12 cellular contexts compared by ENCODE assay signal in genomic region chr3:60081381-60082095, GRCh38.
DNase-seq lines count a peak whose midpoint lies in the region; ATAC-seq and TF ChIP-seq lines count a peak whose summit lies in the region.
"Had no signal": no experiment of that assay in that cellular context is flagged by ENCODE, and none has a peak within 500 bp of the region (broad histone marks: within the 10 kb centered on the region; RNA-seq: fewer than 3 reads in every experiment).

No MANE protein-coding gene starts in this region.

- no peak overlapping the region for H2BK5ac ChIP-seq in mesenchymal stem cell (ENCODE audit: low read depth, low read length, poor library complexity, severe bottlenecking)

- no peaks in the 10 kb centered on the region for H3K27me3 Mint-ChIP-seq in CD8-positive, alpha-beta T cell (ENCODE audit: low read depth)
- no peaks in the 10 kb centered on the region for H3K27me3 Mint-ChIP-seq in activated CD4-positive, alpha-beta memory T cell treated with anti-CD3 and anti-CD28 coated beads, Interleukin-2, amount 10 ng/mL, durations not matched to agents 7 days and 5 days

- H3K4me3 Mint-ChIP-seq in CD8-positive, alpha-beta T cell: peak overlapping the region; percentile 46
- H3K4me3 Mint-ChIP-seq in activated CD4-positive, alpha-beta memory T cell treated with anti-CD3 and anti-CD28 coated beads, Interleukin-2, amount 10 ng/mL, durations not matched to agents 7 days and 5 days: peak overlapping the region; percentile 53

- CTCF ChIA-PET in CD8-positive, alpha-beta T cell (lab: Charles Lee): interaction anchor here (1.2 kb wide), 1 partner anchor 71 kb away, joined by 4 read pairs; no protein-coding TSS in a partner anchor
- CTCF ChIA-PET in activated CD4-positive, alpha-beta memory T cell treated with anti-CD3 and anti-CD28 coated beads, Interleukin-2, amount 10 ng/mL, durations not matched to agents 7 days and 5 days (lab: Charles Lee): no interaction called here

- no peak for TF ChIP-seq CTCF in CD8-positive, alpha-beta T cell (IDR thresholded peaks at IDR 0.05)

- H3K4me1 ChIP-seq in CD8-positive, alpha-beta T cell (ENCODE audit: insufficient read depth, low read length): peaks cover 41% of the 10 kb centered on the region
- H3K4me1 ChIP-seq in aorta (ENCODE audit: control insufficient read depth in 1 of 2, insufficient read depth in 2 of 2, low read length in 2 of 2) (no peaks in the 10 kb centered on the region), mesenchymal stem cell (ENCODE audit: control insufficient read depth, insufficient read depth, low read depth, low read length) (peaks cover under 1% of the 10 kb centered on the region)

- H3K36me3 Mint-ChIP-seq in CD8-positive, alpha-beta T cell: peaks cover 5% of the 10 kb centered on the region
- H3K36me3 Mint-ChIP-seq in activated CD4-positive, alpha-beta memory T cell treated with anti-CD3 and anti-CD28 coated beads, Interleukin-2, amount 10 ng/mL, durations not matched to agents 7 days and 5 days (ENCODE audit: low read depth): peaks cover 22% of the 10 kb centered on the region

- no peak overlapping the region for H3K4me3 ChIP-seq in CD8-positive, alpha-beta T cell (ENCODE audit: low read depth, low read length)
- H3K4me3 ChIP-seq in aorta (ENCODE audit: low read length in 2 of 2) (no peak overlapping the region), mesenchymal stem cell (ENCODE audit: insufficient read depth in 1 of 2, low read depth in 1 of 2, low read length in 2 of 2) (no peak overlapping the region)

- H3K18ac ChIP-seq in mesenchymal stem cell (ENCODE audit: low read depth in 1 of 2, low read length in 2 of 2): no peak overlapping the region

- H3K9ac ChIP-seq in mesenchymal stem cell (ENCODE audit: low read length): no peak overlapping the region

- H3K4me1 Mint-ChIP-seq in CD8-positive, alpha-beta T cell (ENCODE audit: low read depth): peaks cover 52% of the 10 kb centered on the region
- H3K4me1 Mint-ChIP-seq in activated CD4-positive, alpha-beta memory T cell treated with anti-CD3 and anti-CD28 coated beads, Interleukin-2, amount 10 ng/mL, durations not matched to agents 7 days and 5 days: peaks cover 43% of the 10 kb centered on the region

- H3K23ac ChIP-seq in mesenchymal stem cell (ENCODE audit: low read length in 2 of 2): no peak overlapping the region

- no peak overlapping the region for H2AFZ ChIP-seq in mesenchymal stem cell (ENCODE audit: low read depth, low read length)

- 78 to 81% methylated on average over 5 of the region's 5 CpGs for WGBS in aorta, 2 donors
- 100% methylated on average over 2 of the region's 5 CpGs for WGBS in mesenchymal stem cell

- DNase-seq in CD8-positive, alpha-beta T cell: no peak
- no peak for DNase-seq in activated CD4-positive, alpha-beta memory T cell treated with anti-CD3 and anti-CD28 coated beads, Interleukin-2, amount 10 ng/mL, durations not matched to agents 7 days and 5 days
- DNase-seq in A172 (ENCODE audit: low spot score) (no peak), aorta (no peak), NCI-H1436 (lab: John Stamatoyannopoulos, UW) (no peak), mesenchymal stem cell (no peak)
- DNase-seq: DMS 273 treated with DMSO at 0.1 percent for 48 hours, erythroblast, retina had no signal

- no peak overlapping the region for H3K14ac ChIP-seq in mesenchymal stem cell (ENCODE audit: low read length in 2 of 2)

- no peaks in the 10 kb centered on the region for H3K79me1 ChIP-seq in mesenchymal stem cell (replicated peaks; ENCODE audit: low read length, poor library complexity, severe bottlenecking)

- no peak overlapping the region for H2BK15ac ChIP-seq in mesenchymal stem cell (ENCODE audit: low read depth, poor library complexity, severe bottlenecking)

- POLR2A ChIA-PET in CD8-positive, alpha-beta T cell (lab: Charles Lee): interaction anchor here (1.7 kb wide), 1 partner anchor 71 kb away, joined by 5 read pairs; no protein-coding TSS in a partner anchor
- POLR2A ChIA-PET in activated CD4-positive, alpha-beta memory T cell treated with anti-CD3 and anti-CD28 coated beads, Interleukin-2, amount 10 ng/mL, durations not matched to agents 7 days and 5 days (lab: Charles Lee): interaction anchor here (1.5 kb wide), 1 partner anchor 71 kb away, joined by 3 read pairs; no protein-coding TSS in a partner anchor

- no peak overlapping the region for H3K27ac ChIP-seq in CD8-positive, alpha-beta T cell (ENCODE audit: low read depth, low read length)
- H3K27ac ChIP-seq in aorta (ENCODE audit: low read depth in 1 of 2, low read length in 2 of 2) (no peak overlapping the region), mesenchymal stem cell (ENCODE audit: low read length, poor library complexity, severe bottlenecking) (no peak overlapping the region)
- H3K27ac ChIP-seq: HL-60 had no signal

- H2BK12ac ChIP-seq in mesenchymal stem cell (ENCODE audit: low read length in 2 of 2): no peak overlapping the region

- H3K27ac Mint-ChIP-seq in CD8-positive, alpha-beta T cell: peak overlapping the region; percentile 85
- peak overlapping the region; percentile 75 for H3K27ac Mint-ChIP-seq in activated CD4-positive, alpha-beta memory T cell treated with anti-CD3 and anti-CD28 coated beads, Interleukin-2, amount 10 ng/mL, durations not matched to agents 7 days and 5 days

- H2AK5ac ChIP-seq in mesenchymal stem cell (ENCODE audit: low read length, severe bottlenecking): no peak overlapping the region

- ATAC-seq in CD8-positive, alpha-beta T cell: peak; percentile 52
- ATAC-seq in GM19351 (IDR thresholded peaks at IDR 0.05; ENCODE audit: unreplicated experiment) (peak; percentile 71), HG03432 (IDR thresholded peaks at IDR 0.05; ENCODE audit: unreplicated experiment) (peak; percentile 74), aorta (ENCODE audit: low FRiP score) (no peak)

- H3K27me3 ChIP-seq in CD8-positive, alpha-beta T cell (ENCODE audit: insufficient read depth, low read length): no peaks in the 10 kb centered on the region
- no peaks in the 10 kb centered on the region for H3K27me3 ChIP-seq in aorta (ENCODE audit: control insufficient read depth in 1 of 2, insufficient read depth in 2 of 2, low read length in 1 of 2)
- no peaks in the 10 kb centered on the region for H3K27me3 ChIP-seq in mesenchymal stem cell (ENCODE audit: control insufficient read depth in 1 of 2, insufficient read depth in 1 of 2, low read length in 2 of 2)

- H4K91ac ChIP-seq in mesenchymal stem cell (ENCODE audit: low read length): no peak overlapping the region

- H3K36me3 ChIP-seq in CD8-positive, alpha-beta T cell (ENCODE audit: insufficient read depth, low read length): no peaks in the 10 kb centered on the region
- no peaks in the 10 kb centered on the region for H3K36me3 ChIP-seq in aorta (ENCODE audit: control insufficient read depth in 1 of 2, insufficient read depth in 2 of 2, low read length in 1 of 2)
- no peaks in the 10 kb centered on the region for H3K36me3 ChIP-seq in mesenchymal stem cell (ENCODE audit: control insufficient read depth in 1 of 2, insufficient read depth in 2 of 2, low read depth in 1 of 2, low read length in 2 of 2)

- no peak overlapping the region for H4K8ac ChIP-seq in mesenchymal stem cell (ENCODE audit: low read length)

- H3K9me3 Mint-ChIP-seq in CD8-positive, alpha-beta T cell: peaks cover 4% of the 10 kb centered on the region
- peaks cover 24% of the 10 kb centered on the region for H3K9me3 Mint-ChIP-seq in activated CD4-positive, alpha-beta memory T cell treated with anti-CD3 and anti-CD28 coated beads, Interleukin-2, amount 10 ng/mL, durations not matched to agents 7 days and 5 days

- no peak overlapping the region for H2BK120ac ChIP-seq in mesenchymal stem cell (ENCODE audit: low read depth, low read length)

- H3K9me3 ChIP-seq in CD8-positive, alpha-beta T cell (ENCODE audit: low read length): no peaks in the 10 kb centered on the region
- H3K9me3 ChIP-seq in aorta (ENCODE audit: control insufficient read depth, low read length): no peaks in the 10 kb centered on the region
- peaks cover 4% of the 10 kb centered on the region for H3K9me3 ChIP-seq in mesenchymal stem cell (ENCODE audit: control insufficient read depth, low read length)

- no peak overlapping the region for H3K4me2 ChIP-seq in mesenchymal stem cell (ENCODE audit: low read length, poor library complexity, severe bottlenecking)

- intact Hi-C loops in CD8-positive, alpha-beta T cell (cut with DNase I, micrococcal nuclease): loop anchor here in 1 of 2 experiments (5.0 kb wide), 1 partner anchor 69 kb away; no protein-coding TSS in a partner anchor
- intact Hi-C loops in aorta (cut with DNase I): no loop called here

- no peak overlapping the region for H3K4ac ChIP-seq in mesenchymal stem cell (ENCODE audit: low read depth in 1 of 2, low read length in 2 of 2)
